Comparison of ENCODE assay signal across 25 cellular contexts in the genomic region with DNA sequence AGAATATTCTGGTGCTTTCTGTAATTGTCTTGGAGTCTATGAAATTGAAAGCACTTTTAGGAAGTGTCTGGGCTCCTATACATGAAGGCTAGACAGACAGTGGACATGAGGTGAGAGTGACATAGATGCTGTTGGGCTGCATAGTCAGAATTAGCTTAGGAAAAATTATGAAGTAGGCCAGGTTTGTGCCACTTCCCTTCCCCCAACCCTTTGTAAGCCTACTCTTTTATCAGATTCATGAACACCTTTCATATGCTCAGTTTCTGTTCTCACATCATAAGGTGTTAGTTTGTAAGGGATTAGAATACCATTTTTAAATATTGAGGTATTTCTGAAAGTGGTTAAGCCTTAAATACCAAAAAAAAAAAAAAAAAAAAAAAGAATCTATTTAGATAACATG. TPM values are rescaled to one million over a fixed set of nuclear protein-coding genes. Genes with fewer than 3 reads are reported as not detected.
DNase-seq lines count a peak whose midpoint lies in the region; ATAC-seq and TF ChIP-seq lines count a peak whose summit lies in the region.
"Had no signal": no experiment of that assay in that cellular context is flagged by ENCODE, and none has a peak within 500 bp of the region (broad histone marks: within the 10 kb centered on the region; RNA-seq: fewer than 3 reads in every experiment).

No MANE protein-coding gene starts in this region.

- no peaks in the 10 kb centered on the region for H3K79me2 ChIP-seq in HCT116 (ENCODE audit: insufficient read depth, low read length)

- no peak for TF ChIP-seq RAD21 in HCT116 (IDR thresholded peaks at IDR 0.05; ENCODE audit: low read depth)

- no peak overlapping the region for H3K4me2 ChIP-seq in HCT116 (ENCODE audit: low read length)
- H3K4me2 ChIP-seq: A549; BLaER1 treated with 17β-estradiol and CSF1 and Interleukin-3, amounts not matched to agents 10 nM and 100 nM; GM23338 had no signal

- ATAC-seq in stimulated activated naive CD8-positive, alpha-beta T cell treated with anti-CD3 and anti-CD28 coated beads, Interleukin-15, amount 100 ng/mL, for 72 hours: peak; percentile 42
- ATAC-seq in stimulated activated naive CD8-positive, alpha-beta T cell treated with anti-CD3 and anti-CD28 coated beads, Interleukin-15, Interleukin-2, amounts not matched to agents 100 U/mL and 50 U/mL, for 24 hours: no peak
- ATAC-seq in HCT116: no peak
- ATAC-seq: A549, GM23338 had no signal

- H3K4me1 Mint-ChIP-seq in stimulated activated naive CD8-positive, alpha-beta T cell treated with anti-CD3 and anti-CD28 coated beads, Interleukin-15, amount 100 ng/mL, for 72 hours: peaks cover 20% of the 10 kb centered on the region
- peaks cover 9% of the 10 kb centered on the region for H3K4me1 Mint-ChIP-seq in T-helper 2 cell treated with Interferon-gamma antibody and Interleukin-4, amounts not matched to agents 5 μg/mL and 100 μg/mL, for 36 hours (ENCODE audit: low read depth)
- peaks cover 9% of the 10 kb centered on the region for H3K4me1 Mint-ChIP-seq in activated T-cell treated with anti-CD3 and anti-CD28 coated beads, Interleukin-2, amount 50 U/mL, for 24 hours (ENCODE audit: low read depth)
- H3K4me1 Mint-ChIP-seq: CD14-positive monocyte had no signal

- DNase-seq in stimulated activated naive CD8-positive, alpha-beta T cell treated with anti-CD3 and anti-CD28 coated beads, Interleukin-15, amount 100 ng/mL, for 72 hours: no peak
- no peak for DNase-seq in stimulated activated naive CD8-positive, alpha-beta T cell treated with anti-CD3 and anti-CD28 coated beads, Interleukin-15, Interleukin-2, amounts not matched to agents 100 U/mL and 50 U/mL, for 24 hours
- no peak for DNase-seq in HCT116 (ENCODE audit: low read depth, low spot score)
- peak; percentile 46 for DNase-seq in SK-N-DZ (ENCODE audit: low spot score)
- no peak for DNase-seq in GF-D8 (lab: John Stamatoyannopoulos, UW)
- DNase-seq in T-helper 2 cell treated with Interferon-gamma antibody and Interleukin-4, amounts not matched to agents 5 μg/mL and 100 μg/mL, for 36 hours (ENCODE audit: low spot score): no peak
- DNase-seq in activated T-cell treated with anti-CD3 and anti-CD28 coated beads, Interleukin-2, amount 50 U/mL, for 24 hours: no peak
- DNase-seq: 8988T; ACHN; AML-193; BE2C; CD4-positive, alpha-beta T cell; CD8-positive, alpha-beta memory T cell; DMS 273 treated with DMSO at 0.1 percent for 48 hours; DMS53; DMS79 treated with DMSO at 0.1 percent for 48 hours; H9; HFFc6 had no signal

- TF ChIP-seq POLR2A in HCT116 (IDR thresholded peaks at IDR 0.05; ENCODE audit: borderline replicate concordance, extremely low read depth, insufficient read depth, insufficient read length): no peak

- POLR2A ChIA-PET in HCT116 (lab: Charles Lee): no interaction called here

- H3K36me3 Mint-ChIP-seq in T-helper 2 cell treated with Interferon-gamma antibody and Interleukin-4, amounts not matched to agents 5 μg/mL and 100 μg/mL, for 36 hours (ENCODE audit: low read depth): peaks cover 2% of the 10 kb centered on the region
- no peaks in the 10 kb centered on the region for H3K36me3 Mint-ChIP-seq in activated T-cell treated with anti-CD3 and anti-CD28 coated beads, Interleukin-2, amount 50 U/mL, for 24 hours (ENCODE audit: low read depth)
- H3K36me3 Mint-ChIP-seq: CD14-positive monocyte had no signal

- no peak overlapping the region for H3K4me3 ChIP-seq in HCT116 (replicated peaks in 1 of 2; ENCODE audit: low read depth in 1 of 2, low read length in 2 of 2)
- H3K4me3 ChIP-seq: A549; BLaER1 treated with 17β-estradiol and CSF1 and Interleukin-3, amounts not matched to agents 10 nM and 100 nM; GM23338 had no signal

- TF ChIP-seq CTCF in HCT116 (IDR thresholded peaks at IDR 0.05 in 2 of 3, conservative IDR thresholded peaks at IDR 0.05 in 1 of 3; ENCODE audit: borderline replicate concordance in 1 of 3, insufficient read depth in 1 of 3, low read depth in 2 of 3, low read length in 2 of 3): no peak

- RAD21 ChIA-PET in HCT116 (lab: Charles Lee; ENCODE audit: low non-redundant PET in 1 of 2, low total read pairs in 2 of 2, uncharacterized antibody in 2 of 2, unreplicated experiment in 2 of 2): no interaction called here

- no peaks in the 10 kb centered on the region for H3K27me3 Mint-ChIP-seq in stimulated activated naive CD8-positive, alpha-beta T cell treated with anti-CD3 and anti-CD28 coated beads, Interleukin-15, amount 100 ng/mL, for 72 hours
- peaks cover 11% of the 10 kb centered on the region for H3K27me3 Mint-ChIP-seq in T-helper 2 cell treated with Interferon-gamma antibody and Interleukin-4, amounts not matched to agents 5 μg/mL and 100 μg/mL, for 36 hours (ENCODE audit: low read depth)
- no peaks in the 10 kb centered on the region for H3K27me3 Mint-ChIP-seq in activated T-cell treated with anti-CD3 and anti-CD28 coated beads, Interleukin-2, amount 50 U/mL, for 24 hours
- H3K27me3 Mint-ChIP-seq: CD4-positive, alpha-beta T cell had no signal

- no peak overlapping the region for H3K4me3 Mint-ChIP-seq in stimulated activated naive CD8-positive, alpha-beta T cell treated with anti-CD3 and anti-CD28 coated beads, Interleukin-15, amount 100 ng/mL, for 72 hours
- no peak overlapping the region for H3K4me3 Mint-ChIP-seq in T-helper 2 cell treated with Interferon-gamma antibody and Interleukin-4, amounts not matched to agents 5 μg/mL and 100 μg/mL, for 36 hours
- no peak overlapping the region for H3K4me3 Mint-ChIP-seq in activated T-cell treated with anti-CD3 and anti-CD28 coated beads, Interleukin-2, amount 50 U/mL, for 24 hours
- H3K4me3 Mint-ChIP-seq: CD14-positive monocyte; CD4-positive, alpha-beta T cell; CD8-positive, alpha-beta memory T cell; GM23338; H9; HFFc6 had no signal

- H3K9ac ChIP-seq in HCT116 (ENCODE audit: low read length): no peak overlapping the region
- H3K9ac ChIP-seq: BLaER1 treated with 17β-estradiol and CSF1 and Interleukin-3, amounts not matched to agents 10 nM and 100 nM had no signal

- intact Hi-C loops in HCT116 (cut with micrococcal nuclease): no loop called here

- H2AFZ ChIP-seq in HCT116 (ENCODE audit: low read depth, low read length, poor library complexity, severe bottlenecking): peak overlapping the region; percentile 20
- H2AFZ ChIP-seq: GM23338 had no signal

- H3K36me3 ChIP-seq in HCT116 (ENCODE audit: control insufficient read depth in 1 of 2, insufficient read depth in 2 of 2, low read length in 2 of 2): no peaks in the 10 kb centered on the region
- H3K36me3 ChIP-seq: BE2C; BLaER1 treated with 17β-estradiol and CSF1 and Interleukin-3, amounts not matched to agents 10 nM and 100 nM had no signal

- peaks cover 5 to 8% of the 10 kb centered on the region in 2 donors for H3K9me3 Mint-ChIP-seq in stimulated activated naive CD8-positive, alpha-beta T cell treated with anti-CD3 and anti-CD28 coated beads, Interleukin-15, amount 100 ng/mL, for 72 hours
- H3K9me3 Mint-ChIP-seq in T-helper 2 cell treated with Interferon-gamma antibody and Interleukin-4, amounts not matched to agents 5 μg/mL and 100 μg/mL, for 36 hours: peaks cover 8% of the 10 kb centered on the region
- no peaks in the 10 kb centered on the region for H3K9me3 Mint-ChIP-seq in activated T-cell treated with anti-CD3 and anti-CD28 coated beads, Interleukin-2, amount 50 U/mL, for 24 hours
- H3K9me3 Mint-ChIP-seq: CD4-positive, alpha-beta T cell; HFFc6 had no signal

- H3K27ac Mint-ChIP-seq in stimulated activated naive CD8-positive, alpha-beta T cell treated with anti-CD3 and anti-CD28 coated beads, Interleukin-15, amount 100 ng/mL, for 72 hours: no peak overlapping the region
- H3K27ac Mint-ChIP-seq in T-helper 2 cell treated with Interferon-gamma antibody and Interleukin-4, amounts not matched to agents 5 μg/mL and 100 μg/mL, for 36 hours: no peak overlapping the region
- H3K27ac Mint-ChIP-seq in activated T-cell treated with anti-CD3 and anti-CD28 coated beads, Interleukin-2, amount 50 U/mL, for 24 hours: no peak overlapping the region
- H3K27ac Mint-ChIP-seq: CD14-positive monocyte; CD4-positive, alpha-beta T cell; CD8-positive, alpha-beta memory T cell; GM23338; H9; HFFc6 had no signal

- H3K27me3 ChIP-seq in HCT116 (ENCODE audit: insufficient read depth, low read length): no peaks in the 10 kb centered on the region
- H3K27me3 ChIP-seq: BE2C; BLaER1 treated with 17β-estradiol and CSF1 and Interleukin-3, amounts not matched to agents 10 nM and 100 nM had no signal

- H4K20me1 ChIP-seq in HCT116 (ENCODE audit: insufficient read depth): no peaks in the 10 kb centered on the region
- H4K20me1 ChIP-seq: BLaER1 treated with 17β-estradiol and CSF1 and Interleukin-3, amounts not matched to agents 10 nM and 100 nM had no signal

- no peak overlapping the region for H3K27ac ChIP-seq in HCT116 (ENCODE audit: low read depth, low read length)
- H3K27ac ChIP-seq: A549; BLaER1 treated with 17β-estradiol and CSF1 and Interleukin-3, amounts not matched to agents 10 nM and 100 nM had no signal

- no peaks in the 10 kb centered on the region for H3K9me3 ChIP-seq in HCT116 (ENCODE audit: control insufficient read depth in 1 of 2, insufficient read depth in 1 of 2, low read depth in 1 of 2, low read length in 2 of 2)
- H3K9me3 ChIP-seq: A549, BE2C had no signal

- H3K4me1 ChIP-seq in HCT116 (ENCODE audit: control insufficient read depth in 1 of 2, insufficient read depth in 2 of 2, low read length in 2 of 2): no peaks in the 10 kb centered on the region
- H3K4me1 ChIP-seq: BE2C had no signal

- H3K9me2 ChIP-seq in HCT116 (ENCODE audit: insufficient read depth): no peaks in the 10 kb centered on the region

- CTCF ChIA-PET in HCT116 (lab: Charles Lee): interaction anchor here (1.4 kb wide), 1 partner anchor 20 kb away, joined by 3 read pairs; no protein-coding TSS in a partner anchor

- no TSS peak for BruUV-seq in HCT116 (replicated peaks; lab: Mats Ljungman, UMichigan)

TF ChIP-seq in HCT116, 20 proteins besides CTCF, POLR2A, EP300 and RAD21 (continues in another document):
- TF ChIP-seq JUND (IDR thresholded peaks at IDR 0.05) (no peak), ELF1 (IDR thresholded peaks at IDR 0.05; ENCODE audit: borderline replicate concordance, low read depth) (no peak), CBX3 (IDR thresholded peaks at IDR 0.05; ENCODE audit: low read depth) (no peak), SRF (IDR thresholded peaks at IDR 0.05; ENCODE audit: low read depth) (no peak)
- TF ChIP-seq, protein P1, sequence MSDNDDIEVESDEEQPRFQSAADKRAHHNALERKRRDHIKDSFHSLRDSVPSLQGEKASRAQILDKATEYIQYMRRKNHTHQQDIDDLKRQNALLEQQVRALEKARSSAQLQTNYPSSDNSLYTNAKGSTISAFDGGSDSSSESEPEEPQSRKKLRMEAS (IDR thresholded peaks at IDR 0.05): no peak

RNA-seq across cellular contexts. Expression of gene SNPH, which starts 18.4 kb away (rescaled TPM):
- 3.2 TPM for total RNA-seq in HCT116 (2021; ENCODE audit: unreplicated experiment)
- 2.8 TPM in 2 replicates for polyA plus RNA-seq in HCT116 (2012)
- 4.7 and 5.5 TPM in 2 replicates for polyA plus RNA-seq in SK-N-DZ (2014; cell fraction: cytosol; rRNA removed)
- 7.0 and 10.6 TPM in 2 replicates for polyA plus RNA-seq in SK-N-DZ (2014; cell fraction: nucleus; rRNA removed)

RNA-seq across cellular contexts. Expression of gene RAD21L1, which starts 21.8 kb away (rescaled TPM):
- 0.17 TPM for total RNA-seq in HCT116 (2021; ENCODE audit: unreplicated experiment)
- 0.04 and 0.07 TPM in 2 replicates for polyA plus RNA-seq in HCT116 (2012)
- polyA plus RNA-seq in SK-N-DZ (2014; cell fraction: cytosol; rRNA removed): not detected in 2 replicates
- polyA plus RNA-seq in SK-N-DZ (2014; cell fraction: nucleus; rRNA removed): not detected in 2 replicates
- total RNA-seq: CD8-positive, alpha-beta memory T cell; G401; H9 had no signal
- polyA plus RNA-seq: A549; CD14-positive monocyte; CD8-positive, alpha-beta memory T cell had no signal

RNA-seq across cellular contexts. Expression of gene C20orf202, which starts 44.4 kb away (rescaled TPM):
- not detected for total RNA-seq in HCT116 (2021; ENCODE audit: unreplicated experiment)
- 0.10 and 0.14 TPM in 2 replicates for polyA plus RNA-seq in HCT116 (2012)
- not detected in 2 replicates for polyA plus RNA-seq in SK-N-DZ (2014; cell fraction: cytosol; rRNA removed)
- not detected in 2 replicates for polyA plus RNA-seq in SK-N-DZ (2014; cell fraction: nucleus; rRNA removed)
- total RNA-seq: CD4-positive, alpha-beta T cell; CD8-positive, alpha-beta memory T cell; Daoy; G401; GM23338; H4; HFFc6 had no signal
- polyA plus RNA-seq: CD14-positive monocyte; CD8-positive, alpha-beta memory T cell; GM23338 had no signal
